Comparison of ENCODE assay signal across 6 cellular contexts in the genomic region with DNA sequence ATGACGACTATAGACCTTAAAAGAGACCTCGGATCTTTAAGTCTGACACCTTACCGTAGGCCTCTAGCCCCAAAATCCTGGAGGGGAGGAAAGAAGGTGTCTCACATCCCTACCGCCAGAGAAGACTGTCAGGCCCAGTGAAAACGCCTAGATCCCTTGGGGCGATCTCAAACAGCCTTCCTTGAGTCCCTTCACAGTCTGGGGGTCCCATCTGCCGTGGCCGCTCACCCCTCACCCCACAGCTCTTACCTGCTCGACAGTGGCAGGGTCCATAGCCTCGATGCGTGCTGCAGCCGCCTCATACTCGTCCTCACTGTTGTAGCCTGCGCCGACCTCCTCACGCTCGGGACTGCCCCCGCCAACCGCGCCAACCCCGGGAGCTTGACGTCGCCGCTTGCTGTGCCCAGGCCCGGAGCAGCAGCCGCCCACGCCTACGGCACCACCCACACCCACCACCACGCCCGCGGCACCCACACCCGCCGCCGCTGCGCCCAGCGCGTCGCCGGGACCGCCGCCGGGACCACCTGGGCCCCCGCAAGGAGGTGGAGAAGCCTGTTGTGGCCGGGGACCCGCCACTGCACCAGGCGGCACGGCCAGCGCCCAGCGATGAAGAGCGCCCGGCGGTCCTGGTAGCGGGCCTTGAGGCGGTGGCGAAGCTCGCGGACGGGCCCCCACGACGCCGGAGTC.
DNase-seq lines count a peak whose midpoint lies in the region; ATAC-seq and TF ChIP-seq lines count a peak whose summit lies in the region.

No MANE protein-coding gene starts in this region.

- no peaks in the 10 kb centered on the region for H3K36me3 ChIP-seq in tibial artery

- peak overlapping the region; percentile 85 for H3K4me3 Mint-ChIP-seq in activated T-cell treated with anti-CD3 and anti-CD28 coated beads, Interleukin-2, amount 50 U/mL, for 24 hours

- peaks cover 0 to 51% (median 14%) of the 10 kb centered on the region in 4 donors for H3K4me1 ChIP-seq in tibial artery

- ATAC-seq in HG02885 (IDR thresholded peaks at IDR 0.05; ENCODE audit: poor library complexity, unreplicated experiment) (peak; percentile 1), GM21529 (IDR thresholded peaks at IDR 0.05; ENCODE audit: unreplicated experiment) (no peak), GM18867 (IDR thresholded peaks at IDR 0.05; ENCODE audit: unreplicated experiment) (no peak)

- TF ChIP-seq CTCF in tibial artery (IDR thresholded peaks at IDR 0.05) = no peak

- DNase-seq in activated T-cell treated with anti-CD3 and anti-CD28 coated beads, Interleukin-2, amount 50 U/mL, for 24 hours = peak; percentile 70
- DNase-seq in iPS-NIHi11 (ENCODE audit: low spot score) (peak; percentile 11), tibial artery (peak in 1 of 2 donors; percentile 68)

- H3K27ac Mint-ChIP-seq in activated T-cell treated with anti-CD3 and anti-CD28 coated beads, Interleukin-2, amount 50 U/mL, for 24 hours = peak overlapping the region; percentile 89

- peak overlapping the region; percentile 79 for H3K4me3 ChIP-seq in tibial artery

- H3K9me3 ChIP-seq in tibial artery = no peaks in the 10 kb centered on the region

- no peaks in the 10 kb centered on the region for H3K9me3 Mint-ChIP-seq in activated T-cell treated with anti-CD3 and anti-CD28 coated beads, Interleukin-2, amount 50 U/mL, for 24 hours

- peaks cover 51% of the 10 kb centered on the region for H3K36me3 Mint-ChIP-seq in activated T-cell treated with anti-CD3 and anti-CD28 coated beads, Interleukin-2, amount 50 U/mL, for 24 hours (ENCODE audit: low read depth)

- peaks cover 54% of the 10 kb centered on the region for H3K4me1 Mint-ChIP-seq in activated T-cell treated with anti-CD3 and anti-CD28 coated beads, Interleukin-2, amount 50 U/mL, for 24 hours (ENCODE audit: low read depth)

- H3K27me3 ChIP-seq in tibial artery = no peaks in the 10 kb centered on the region

- intact Hi-C loops in tibial artery (cut with DNase I; ENCODE audit: low total_unique reads) = no loop called here

- peaks cover 15% of the 10 kb centered on the region for H3K27me3 Mint-ChIP-seq in activated T-cell treated with anti-CD3 and anti-CD28 coated beads, Interleukin-2, amount 50 U/mL, for 24 hours

- peak overlapping the region; percentile 88 for H3K27ac ChIP-seq in tibial artery
